ENCODE assay signal across 8 cellular contexts in the genomic region with DNA sequence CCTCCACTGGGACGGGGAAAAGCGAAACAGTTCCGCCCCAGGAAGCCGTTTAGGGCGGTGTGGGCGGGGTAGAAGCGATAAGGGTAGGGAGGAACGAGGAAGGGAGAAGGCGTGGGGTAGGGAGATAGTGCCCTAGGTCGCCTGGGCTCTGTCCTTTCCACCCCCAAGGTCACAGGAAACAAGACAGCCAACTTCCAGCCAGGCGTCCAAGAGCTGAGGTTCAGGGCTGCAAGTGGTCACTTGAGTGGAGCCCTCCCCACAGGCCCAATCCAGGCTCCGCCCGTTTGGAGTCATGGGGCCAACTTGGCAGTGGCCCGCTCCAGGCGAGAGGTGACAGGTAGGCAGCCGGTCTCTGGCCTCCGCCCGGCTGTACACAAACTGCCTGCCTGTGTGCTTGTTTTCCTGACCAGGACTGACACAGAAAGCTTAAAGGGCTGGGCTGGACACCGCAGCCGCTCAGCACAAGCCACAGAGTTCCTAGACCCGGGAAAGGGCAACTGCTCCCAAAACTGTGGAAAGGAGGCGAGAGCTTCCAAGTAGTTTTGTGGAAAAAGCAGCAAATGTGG. TPM values are rescaled to one million over a fixed set of nuclear protein-coding genes. Genes with fewer than 3 reads are reported as not detected.
DNase-seq lines count a peak whose midpoint lies in the region; ATAC-seq and TF ChIP-seq lines count a peak whose summit lies in the region.

Gene RILP (minus strand): TSS at position 23 of the 566 bp plus-strand sequence. CDS start 62 bp downstream, outside the sequence.

- no peak for TF ChIP-seq EP300 in ovary (IDR thresholded peaks at IDR 0.05)

- no peaks in the 10 kb centered on the region for H3K9me3 ChIP-seq in ovary

- 9 to 16% (median 10%) methylated on average over 21 to 22 of the region's 22 CpGs for WGBS in ovary, 3 donors

- H3K36me3 ChIP-seq in ovary = no peaks in the 10 kb centered on the region

- no peaks in the 10 kb centered on the region for H3K9me3 Mint-ChIP-seq in activated naive CD4-positive, alpha-beta T cell treated with anti-CD3 and anti-CD28 coated beads, Interleukin-2, amount 50 U/mL, for 72 hours

- no peak within 1 kb of the TSS for H3K27ac Mint-ChIP-seq in activated naive CD4-positive, alpha-beta T cell treated with anti-CD3 and anti-CD28 coated beads, Interleukin-2, amount 50 U/mL, for 72 hours

- peak within 1 kb of the TSS; percentile 69 to 95 for H3K27ac ChIP-seq in ovary

- peak within 1 kb of the TSS; percentile 61 for H3K4me3 ChIP-seq in LNCaP clone FGC (ENCODE audit: low read depth, low read length)
- H3K4me3 ChIP-seq in ovary = peak within 1 kb of the TSS; percentile 83

- peaks cover 8% of the 10 kb centered on the region for H3K4me1 ChIP-seq in ovary (ENCODE audit: insufficient read depth)

- no peaks in the 10 kb centered on the region for H3K27me3 ChIP-seq in ovary

- peak; percentile 23 for DNase-seq in NCI-H345 (lab: John Stamatoyannopoulos, UW)
- no peak for DNase-seq in NCI-H345 treated with DMSO at 0.1 percent for 48 hours (lab: John Stamatoyannopoulos, UW; ENCODE audit: unreplicated experiment)
- DNase-seq in LNCaP clone FGC (ENCODE audit: low read depth) = peak; percentile 90
- DNase-seq in activated naive CD4-positive, alpha-beta T cell treated with anti-CD3 and anti-CD28 coated beads, Interleukin-2, amount 50 U/mL, for 72 hours (ENCODE audit: low spot score in 2 of 2) = no peak
- peak; percentile 91 for DNase-seq in Right ventricle myocardium superior
- peak; percentile 75 to 81 (median 76) for DNase-seq in ovary

- H3K36me3 Mint-ChIP-seq in activated naive CD4-positive, alpha-beta T cell treated with anti-CD3 and anti-CD28 coated beads, Interleukin-2, amount 50 U/mL, for 72 hours = peaks cover 8% of the 10 kb centered on the region in 2 donors

- intact Hi-C loops in Right ventricle myocardium superior (cut with DNase I) = loop anchor here (5.0 kb wide), 1 partner anchor 78 kb away; no protein-coding TSS in a partner anchor
- intact Hi-C loops in ovary (cut with DNase I) = loop anchor here (2.0 to 10.0 kb wide), 6 partner anchors 21 to 375 kb away; partner anchors contain the start of genes RTN4RL1 (in 1 of the 4) and SLC43A2 (in 1 of the 4)

- TF ChIP-seq CTCF in LNCaP clone FGC (IDR thresholded peaks at IDR 0.05; ENCODE audit: control insufficient read depth, extremely low read depth, insufficient read depth) (no peak), ovary (IDR thresholded peaks at IDR 0.05) (no peak)

- peak; percentile 2 to 28 for ATAC-seq in activated naive CD4-positive, alpha-beta T cell treated with anti-CD3 and anti-CD28 coated beads, Interleukin-2, amount 50 U/mL, for 72 hours
- ATAC-seq in Right ventricle myocardium superior (ENCODE audit: poor library complexity) (peak; percentile 67), GM19328 (IDR thresholded peaks at IDR 0.05; ENCODE audit: unreplicated experiment) (no peak), GM21737 (IDR thresholded peaks at IDR 0.05; ENCODE audit: unreplicated experiment) (no peak)

- no peak for TF ChIP-seq POLR2A in ovary (IDR thresholded peaks at IDR 0.05)

RNA-seq across cellular contexts. Expression of gene RILP, which starts in this region (rescaled TPM):
- total RNA-seq in activated naive CD4-positive, alpha-beta T cell treated with anti-CD3 and anti-CD28 coated beads, Interleukin-2, amount 50 U/mL, for 72 hours = 1 to 10 TPM; 1.7 to 2.5 TPM
- total RNA-seq in Right ventricle myocardium superior = 74.6 TPM
- total RNA-seq in ovary = 10 to 100 TPM in 1 of 7 donors, 1 to 10 TPM in 6; 3.0 to 11.0 (median 5.7) TPM
- polyA plus RNA-seq in ovary = 1 to 10 TPM; 2.3 to 6.2 TPM

Comparison
In these comparisons a context has a peak if more than half of its experiments do, and no peak if none do; other contexts are left out.
1. DNase-seq: peak in NCI-H345 (single experiment), LNCaP clone FGC (single experiment), Right ventricle myocardium superior (single experiment) and ovary (5 of 5); none in NCI-H345 treated with DMSO at 0.1 percent for 48 hours (single experiment) and activated naive CD4-positive, alpha-beta T cell treated with anti-CD3 and anti-CD28 coated beads, Interleukin-2, amount 50 U/mL, for 72 hours (0 of 2).
2. ATAC-seq: peak in activated naive CD4-positive, alpha-beta T cell treated with anti-CD3 and anti-CD28 coated beads, Interleukin-2, amount 50 U/mL, for 72 hours (2 of 2) and Right ventricle myocardium superior (single experiment); none in GM19328 (single experiment) and GM21737 (single experiment).